19 cellular contexts compared by ENCODE assay signal in genomic region chr3:56769125-56769709, GRCh38. TPM values are rescaled to one million over a fixed set of nuclear protein-coding genes. Genes with fewer than 3 reads are reported as not detected.
DNase-seq lines count a peak whose midpoint lies in the region; ATAC-seq and TF ChIP-seq lines count a peak whose summit lies in the region.
"Had no signal": no experiment of that assay in that cellular context is flagged by ENCODE, and none has a peak within 500 bp of the region (broad histone marks: within the 10 kb centered on the region; RNA-seq: fewer than 3 reads in every experiment).

No MANE protein-coding gene starts in this region.

- TF ChIP-seq POLR2A in uterus (IDR thresholded peaks at IDR 0.05), result no peak

- intact Hi-C loops in naive thymus-derived CD4-positive, alpha-beta T cell (cut with micrococcal nuclease), result no loop called here
- intact Hi-C loops in uterus (cut with DNase I; ENCODE audit: low total_unique reads), result no loop called here

- no peak overlapping the region for H3K4me2 ChIP-seq in Karpas-422 (ENCODE audit: low read depth, low read length, poor library complexity, severe bottlenecking)

- DNase-seq in activated naive CD8-positive, alpha-beta T cell treated with anti-CD3 and anti-CD28 coated beads, Interleukin-2, amount 50 U/mL, for 24 hours, result no peak
- DNase-seq in endodermal cell (no peak), uterus (no peak), Karpas-422 (no peak), NCI-H1105 (lab: John Stamatoyannopoulos, UW) (no peak)
- DNase-seq in naive thymus-derived CD4-positive, alpha-beta T cell, result no peak
- DNase-seq: activated CD4-positive, alpha-beta T cell treated with anti-CD3 and anti-CD28 coated beads, Interleukin-2, amount 10 ng/mL, durations not matched to agents 24 days and 14 days; activated effector memory CD4-positive, alpha-beta T cell treated with Interleukin-2 at 50 U/mL for 16 hours; cerebellar nuclear complex; erythroblast; left colon; NCI-H2029; NCI-H526; RPMI8226; T-helper 2 cell had no signal

- H3K9me3 ChIP-seq in endodermal cell (ENCODE audit: control insufficient read depth, low read length) (peaks cover 1% of the 10 kb centered on the region), uterus (no peaks in the 10 kb centered on the region), Karpas-422 (ENCODE audit: low read length) (no peaks in the 10 kb centered on the region)
- no peaks in the 10 kb centered on the region for H3K9me3 ChIP-seq in naive thymus-derived CD4-positive, alpha-beta T cell (ENCODE audit: control insufficient read depth in 2 of 3, low read length in 3 of 3)
- H3K9me3 ChIP-seq: HAP-1, suprapubic skin had no signal

- no peak overlapping the region for H2AFZ ChIP-seq in Karpas-422 (ENCODE audit: low read length)

- no peaks in the 10 kb centered on the region for H3K27me3 Mint-ChIP-seq in activated naive CD8-positive, alpha-beta T cell
- H3K27me3 Mint-ChIP-seq in activated naive CD8-positive, alpha-beta T cell treated with anti-CD3 and anti-CD28 coated beads, Interleukin-2, amount 50 U/mL, for 24 hours, result no peaks in the 10 kb centered on the region
- H3K27me3 Mint-ChIP-seq in endodermal cell (ENCODE audit: insufficient read depth), result no peaks in the 10 kb centered on the region
- no peaks in the 10 kb centered on the region for H3K27me3 Mint-ChIP-seq in naive thymus-derived CD4-positive, alpha-beta T cell
- H3K27me3 Mint-ChIP-seq: activated CD4-positive, alpha-beta T cell treated with anti-CD3 and anti-CD28 coated beads, Interleukin-2, amount 10 ng/mL, durations not matched to agents 24 days and 14 days had no signal

- no peaks in the 10 kb centered on the region for H3K27me3 ChIP-seq in endodermal cell (ENCODE audit: control insufficient read depth, insufficient read depth, low read length, poor library complexity, severe bottlenecking)
- H3K27me3 ChIP-seq in naive thymus-derived CD4-positive, alpha-beta T cell (ENCODE audit: control insufficient read depth in 2 of 2, insufficient read depth in 2 of 2, low read length in 2 of 2), result no peaks in the 10 kb centered on the region
- H3K27me3 ChIP-seq in uterus, result no peaks in the 10 kb centered on the region
- no peaks in the 10 kb centered on the region for H3K27me3 ChIP-seq in Karpas-422 (ENCODE audit: low read length)
- H3K27me3 ChIP-seq: suprapubic skin had no signal

- TF ChIP-seq CTCF in endodermal cell (conservative IDR thresholded peaks at IDR 0.05) (no peak), uterus (IDR thresholded peaks at IDR 0.05) (no peak)

- H4K20me1 ChIP-seq in Karpas-422 (ENCODE audit: insufficient read depth, low read depth, low read length), result 0 out of 2 replicates have a peak, but pooled peaks cover 6% of the 10 kb centered on the region

- H3K4me3 Mint-ChIP-seq in activated naive CD8-positive, alpha-beta T cell, result no peak overlapping the region
- no peak overlapping the region for H3K4me3 Mint-ChIP-seq in activated naive CD8-positive, alpha-beta T cell treated with anti-CD3 and anti-CD28 coated beads, Interleukin-2, amount 50 U/mL, for 24 hours
- no peak overlapping the region for H3K4me3 Mint-ChIP-seq in endodermal cell
- H3K4me3 Mint-ChIP-seq in naive thymus-derived CD4-positive, alpha-beta T cell, result peak overlapping the region in 1 of 10 donors; percentile 6
- H3K4me3 Mint-ChIP-seq: activated CD4-positive, alpha-beta T cell treated with anti-CD3 and anti-CD28 coated beads, Interleukin-2, amount 10 ng/mL, durations not matched to agents 24 days and 14 days had no signal

- H3K4me1 ChIP-seq in endodermal cell (ENCODE audit: control insufficient read depth, insufficient read depth, low read length), result no peaks in the 10 kb centered on the region
- peaks cover 15 to 21% of the 10 kb centered on the region in 2 donors for H3K4me1 ChIP-seq in naive thymus-derived CD4-positive, alpha-beta T cell (ENCODE audit: control insufficient read depth in 2 of 2, insufficient read depth in 2 of 2, low read length in 2 of 2)
- peaks cover 7 to 8% of the 10 kb centered on the region in 2 donors for H3K4me1 ChIP-seq in uterus
- H3K4me1 ChIP-seq in Karpas-422 (ENCODE audit: low read length), result no peaks in the 10 kb centered on the region
- H3K4me1 ChIP-seq: HAP-1, suprapubic skin had no signal

- no peak overlapping the region for H3K4me3 ChIP-seq in endodermal cell (ENCODE audit: low read length)
- no peak overlapping the region for H3K4me3 ChIP-seq in naive thymus-derived CD4-positive, alpha-beta T cell (ENCODE audit: low read length)
- no peak overlapping the region for H3K4me3 ChIP-seq in uterus
- H3K4me3 ChIP-seq in Karpas-422 (ENCODE audit: low read length), result no peak overlapping the region
- H3K4me3 ChIP-seq: HAP-1, suprapubic skin had no signal

- H3K9me2 ChIP-seq in Karpas-422 (replicated peaks; ENCODE audit: insufficient read depth, low read length), result no peaks in the 10 kb centered on the region

- no peaks in the 10 kb centered on the region for H3K79me2 ChIP-seq in Karpas-422 (ENCODE audit: low read length)

- WGBS in endodermal cell (ENCODE audit: insufficient coverage in 1 of 2, insufficient read length in 1 of 2), 2 experiments, result 93 to 96% methylated on average over 4 to 7 of the region's 7 CpGs

- peaks cover 78% of the 10 kb centered on the region for H3K4me1 Mint-ChIP-seq in activated naive CD8-positive, alpha-beta T cell (ENCODE audit: low read depth)
- peaks cover 63% of the 10 kb centered on the region for H3K4me1 Mint-ChIP-seq in activated naive CD8-positive, alpha-beta T cell treated with anti-CD3 and anti-CD28 coated beads, Interleukin-2, amount 50 U/mL, for 24 hours
- peaks cover 7% of the 10 kb centered on the region for H3K4me1 Mint-ChIP-seq in endodermal cell
- H3K4me1 Mint-ChIP-seq in naive thymus-derived CD4-positive, alpha-beta T cell, result peaks cover 50 to 83% (median 72%) of the 10 kb centered on the region in 7 donors

- H3K9ac ChIP-seq in endodermal cell (ENCODE audit: extremely low read depth, low read length, poor library complexity, severe bottlenecking), result no peak overlapping the region
- no peak overlapping the region for H3K9ac ChIP-seq in Karpas-422 (ENCODE audit: low read length)

- H3K27ac ChIP-seq in endodermal cell (ENCODE audit: low read depth, low read length) (no peak overlapping the region), uterus (peak overlapping the region; percentile 61 to 68), Karpas-422 (ENCODE audit: low read length) (no peak overlapping the region)
- H3K27ac ChIP-seq in naive thymus-derived CD4-positive, alpha-beta T cell (ENCODE audit: low read depth, low read length), result no peak overlapping the region
- H3K27ac ChIP-seq: suprapubic skin had no signal

- peaks cover 23% of the 10 kb centered on the region for H3K36me3 Mint-ChIP-seq in activated naive CD8-positive, alpha-beta T cell
- H3K36me3 Mint-ChIP-seq in activated naive CD8-positive, alpha-beta T cell treated with anti-CD3 and anti-CD28 coated beads, Interleukin-2, amount 50 U/mL, for 24 hours (ENCODE audit: low read depth), result peaks cover 56% of the 10 kb centered on the region
- H3K36me3 Mint-ChIP-seq in endodermal cell (ENCODE audit: low read depth), result peaks cover 21% of the 10 kb centered on the region
- peaks cover 21 to 66% (median 49%) of the 10 kb centered on the region in 5 donors for H3K36me3 Mint-ChIP-seq in naive thymus-derived CD4-positive, alpha-beta T cell

- POLR2A ChIA-PET in naive thymus-derived CD4-positive, alpha-beta T cell (lab: Charles Lee), result interaction anchor here (0.9 to 4.2 kb wide), 3 partner anchors 10 to 30 kb away, joined by 3 to 12 read pairs (median 3); no protein-coding TSS in a partner anchor

- H3K9me3 Mint-ChIP-seq in activated naive CD8-positive, alpha-beta T cell (ENCODE audit: low read depth), result no peaks in the 10 kb centered on the region
- H3K9me3 Mint-ChIP-seq in activated naive CD8-positive, alpha-beta T cell treated with anti-CD3 and anti-CD28 coated beads, Interleukin-2, amount 50 U/mL, for 24 hours, result no peaks in the 10 kb centered on the region
- no peaks in the 10 kb centered on the region for H3K9me3 Mint-ChIP-seq in endodermal cell
- H3K9me3 Mint-ChIP-seq in naive thymus-derived CD4-positive, alpha-beta T cell, result peaks cover 0 to 2% (median 0%) of the 10 kb centered on the region in 11 donors
- H3K9me3 Mint-ChIP-seq: activated CD4-positive, alpha-beta T cell treated with anti-CD3 and anti-CD28 coated beads, Interleukin-2, amount 10 ng/mL, durations not matched to agents 24 days and 14 days had no signal

- H3K27ac Mint-ChIP-seq in activated naive CD8-positive, alpha-beta T cell, result peak overlapping the region; percentile 82
- no peak overlapping the region for H3K27ac Mint-ChIP-seq in activated naive CD8-positive, alpha-beta T cell treated with anti-CD3 and anti-CD28 coated beads, Interleukin-2, amount 50 U/mL, for 24 hours
- peak overlapping the region; percentile 11 for H3K27ac Mint-ChIP-seq in endodermal cell
- H3K27ac Mint-ChIP-seq in naive thymus-derived CD4-positive, alpha-beta T cell, result peak overlapping the region; percentile 3 to 89 (median 64)
- H3K27ac Mint-ChIP-seq: activated CD4-positive, alpha-beta T cell treated with anti-CD3 and anti-CD28 coated beads, Interleukin-2, amount 10 ng/mL, durations not matched to agents 24 days and 14 days had no signal

- H3K36me3 ChIP-seq in endodermal cell (ENCODE audit: control insufficient read depth, insufficient read depth, low read length) (peaks cover 6% of the 10 kb centered on the region), uterus (no peaks in the 10 kb centered on the region), Karpas-422 (ENCODE audit: insufficient read depth, low read length) (no peaks in the 10 kb centered on the region)
- peaks cover 7 to 72% (median 23%) of the 10 kb centered on the region in 3 experiments for H3K36me3 ChIP-seq in naive thymus-derived CD4-positive, alpha-beta T cell (ENCODE audit: control insufficient read depth in 2 of 3, insufficient read depth in 3 of 3, low read length in 3 of 3)
- H3K36me3 ChIP-seq: HAP-1 had no signal

- CTCF ChIA-PET in naive thymus-derived CD4-positive, alpha-beta T cell (lab: Charles Lee), result interaction anchor here (0.6 kb wide), 1 partner anchor 29 kb away, joined by 3 read pairs; no protein-coding TSS in a partner anchor

- no peak for ATAC-seq in activated naive CD8-positive, alpha-beta T cell treated with anti-CD3 and anti-CD28 coated beads, Interleukin-2, amount 50 U/mL, for 24 hours
- no peak for ATAC-seq in naive thymus-derived CD4-positive, alpha-beta T cell
- no peak for ATAC-seq in HG03565 (IDR thresholded peaks at IDR 0.05; ENCODE audit: unreplicated experiment)
- ATAC-seq: left colon had no signal

RNA-seq across cellular contexts. Expression of gene ARHGEF3, which starts 32.5 kb away (rescaled TPM):
- total RNA-seq in endodermal cell, result 10 to 100 TPM; 12.7 to 14.1 TPM
- polyA plus RNA-seq in endodermal cell (2013, experiment 1 of 2), result 5.8 TPM
- polyA plus RNA-seq in endodermal cell (2013, experiment 2 of 2), result 5.6 TPM
- 10 to 100 TPM; 79.6 to 99.7 (median 87.0) TPM for total RNA-seq in naive thymus-derived CD4-positive, alpha-beta T cell
- polyA plus RNA-seq in naive thymus-derived CD4-positive, alpha-beta T cell, result 10 to 100 TPM; 78.8 to 94.7 TPM
- 10 to 100 TPM; 15.9 to 79.4 (median 44.8) TPM for total RNA-seq in uterus
- total RNA-seq in Karpas-422 (2014; rRNA removed; shearing (Covaris generic); ENCODE audit: low replicate concordance), result 4.7 and 7.7 TPM in 2 replicates

Comparison
In these comparisons a context has a peak if more than half of its experiments do, and no peak if none do; other contexts are left out.
1. H3K27ac ChIP-seq: peak in uterus (2 of 2); none in endodermal cell (single experiment), naive thymus-derived CD4-positive, alpha-beta T cell (single experiment) and Karpas-422 (single experiment).